7 cellular contexts compared by ENCODE assay signal in the genomic region with DNA sequence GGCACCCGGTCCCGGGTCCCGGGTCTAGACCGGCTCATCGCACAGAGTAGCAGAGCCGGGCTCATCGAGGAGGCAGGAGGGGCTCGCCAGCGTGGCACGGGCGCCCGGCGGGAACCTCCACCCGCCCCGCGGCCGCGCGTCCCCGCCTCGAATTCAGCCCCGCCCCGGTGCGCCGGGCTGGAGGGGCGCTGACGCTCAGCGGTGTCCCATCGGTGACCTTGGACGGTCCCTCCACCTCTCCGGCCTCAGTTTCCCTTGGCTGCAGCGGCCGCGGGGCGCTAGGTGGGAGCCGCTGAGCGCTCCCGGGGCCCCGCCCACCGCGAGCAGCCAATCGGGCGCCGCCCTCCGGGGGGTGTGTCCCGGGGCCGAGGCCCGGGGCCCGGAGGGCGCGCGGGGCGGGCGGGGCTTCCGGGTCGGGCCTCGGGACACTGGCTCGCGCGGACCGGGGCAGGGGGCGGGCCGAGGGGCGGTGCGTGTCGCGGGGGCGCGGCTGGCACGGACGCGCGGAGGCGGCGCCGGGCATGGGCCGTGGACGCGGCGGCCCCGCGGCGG. TPM values are rescaled to one million over a fixed set of nuclear protein-coding genes. Genes with fewer than 3 reads are reported as not detected.
A peak's percentile ranks its signal among the peaks of the same experiment; 100 is the strongest.
DNase-seq lines count a peak whose midpoint lies in the region; ATAC-seq, FAIRE-seq and TF ChIP-seq lines count a peak whose summit lies in the region.

A gene (plus strand): TSS at position 529 of the 552 bp plus-strand sequence. CDS start 47,858 bp downstream, outside the sequence.

- H3K36me3 Mint-ChIP-seq in central memory CD8-positive, alpha-beta T cell (ENCODE audit: insufficient read depth), result peaks cover 8% of the 10 kb centered on the region

- no peaks in the 10 kb centered on the region for H3K9me1 ChIP-seq in keratinocyte (ENCODE audit: control insufficient read depth, extremely low read depth, insufficient read depth, low read length)

- TF ChIP-seq CTCF in keratinocyte (optimal IDR thresholded peaks at IDR 0.05 in 1 of 3, IDR thresholded peaks at IDR 0.05 in 1 of 3, conservative IDR thresholded peaks at IDR 0.05 in 1 of 3; ENCODE audit: extremely low read depth in 1 of 3, insufficient read depth in 2 of 3, low read length in 3 of 3), result no peak

- DNase-seq in NCI-H2029 treated with DMSO at 0.1 percent for 48 hours (lab: John Stamatoyannopoulos, UW) (peak; percentile 14), keratinocyte (ENCODE audit: low read depth, low spot score) (no peak)
- peak; percentile 77 for DNase-seq in activated CD4-positive, alpha-beta T cell treated with anti-CD3 and anti-CD28 coated beads for 1 hour
- peak; percentile 65 to 73 for DNase-seq in central memory CD8-positive, alpha-beta T cell (ENCODE audit: low spot score in 2 of 2)
- DNase-seq in stimulated activated CD4-positive, alpha-beta T cell treated with anti-CD3 and anti-CD28 coated beads, Interleukin-12 subunit alpha, Interleukin-12 subunit beta, amount 100 ng/mL, for 48 hours (ENCODE audit: low read depth in 2 of 3, low spot score in 1 of 3), result peak; percentile 50 to 84 (median 77)

- ATAC-seq in HG02642 (IDR thresholded peaks at IDR 0.05; ENCODE audit: poor library complexity, unreplicated experiment), result peak; percentile 78
- peak; percentile 50 for ATAC-seq in central memory CD8-positive, alpha-beta T cell (replicated peaks; ENCODE audit: extremely low read depth, poor library complexity, severe bottlenecking)

- peaks cover 16% of the 10 kb centered on the region for H3K4me1 Mint-ChIP-seq in central memory CD8-positive, alpha-beta T cell

- H3K79me2 ChIP-seq in keratinocyte (ENCODE audit: control insufficient read depth, insufficient read depth, low read length), result no peaks in the 10 kb centered on the region

- H3K27me3 Mint-ChIP-seq in central memory CD8-positive, alpha-beta T cell, result no peaks in the 10 kb centered on the region

- H3K4me2 ChIP-seq in keratinocyte (ENCODE audit: control insufficient read depth, extremely low read depth, insufficient read depth, low read depth, low read length), result peak within 1 kb of the TSS; percentile 96

- peak within 1 kb of the TSS; percentile 52 for H3K27ac ChIP-seq in keratinocyte (ENCODE audit: control insufficient read depth, insufficient read depth, low read length)

- dilution Hi-C loops in keratinocyte (cut with MboI; ENCODE audit: extremely low pct_ligation_motif_present, low sequenced_read_pairs), result loop anchor here (5.0 kb wide), 1 partner anchor 92 kb away; no protein-coding TSS in a partner anchor

- no peak for FAIRE-seq in keratinocyte (lab: Jason Lieb, UNC)

- H4K20me1 ChIP-seq in keratinocyte (ENCODE audit: control insufficient read depth, extremely low read depth, insufficient read depth, low read length), result no peaks in the 10 kb centered on the region

- H3K9ac ChIP-seq in keratinocyte (ENCODE audit: control insufficient read depth, extremely low read depth, insufficient read depth, low read length), result peak within 1 kb of the TSS; percentile 76

- peak within 1 kb of the TSS; percentile 38 for H3K27ac Mint-ChIP-seq in central memory CD8-positive, alpha-beta T cell (ENCODE audit: low read depth)

- peaks cover 31% of the 10 kb centered on the region for H3K4me1 ChIP-seq in keratinocyte (ENCODE audit: control insufficient read depth, extremely low read depth, insufficient read depth, low read length)

- H3K36me3 ChIP-seq in keratinocyte (ENCODE audit: control insufficient read depth in 2 of 2, extremely low read depth in 1 of 2, insufficient read depth in 2 of 2, low read length in 2 of 2), result peaks cover 2 to 3% of the 10 kb centered on the region in 2 experiments

- peak; percentile 29 for TF ChIP-seq POLR2A in GM15510 (IDR thresholded peaks at IDR 0.05; ENCODE audit: borderline replicate concordance, extremely low read depth, insufficient read length)

- no peaks in the 10 kb centered on the region for H3K9me3 Mint-ChIP-seq in central memory CD8-positive, alpha-beta T cell

- no peaks in the 10 kb centered on the region for H3K9me3 ChIP-seq in keratinocyte (ENCODE audit: control insufficient read depth, low read depth, low read length)

- H3K27me3 ChIP-seq in keratinocyte (ENCODE audit: control insufficient read depth, extremely low read depth, insufficient read depth, low read length), result peaks cover 9% of the 10 kb centered on the region

- H2AFZ ChIP-seq in keratinocyte (ENCODE audit: control insufficient read depth, low read length), result peak within 1 kb of the TSS; percentile 71

- H3K4me3 Mint-ChIP-seq in central memory CD8-positive, alpha-beta T cell, result peak within 1 kb of the TSS; percentile 74

- H3K4me3 ChIP-seq in keratinocyte (ENCODE audit: control insufficient read depth in 2 of 3, extremely low read depth in 1 of 3, insufficient read depth in 2 of 3, low read depth in 1 of 3, low read length in 3 of 3), result peak within 1 kb of the TSS; percentile 78 to 87 (median 81)

RNA-seq across cellular contexts. Expression of the gene that starts here (rescaled TPM):
- 3.8 to 5.7 TPM (median 4.9 TPM) in 3 replicates for polyA plus RNA-seq in keratinocyte
- polyA plus RNA-seq in keratinocyte (2011; ENCODE audit: low read depth), result 3.0 TPM
- polyA plus RNA-seq in keratinocyte (2011; cell fraction: cytosol; rRNA removed), result 4.3 and 5.2 TPM in 2 replicates
- 5.7 TPM in 2 replicates for polyA plus RNA-seq in keratinocyte (2011; cell fraction: nucleus; rRNA removed)
- polyA plus RNA-seq in keratinocyte (2012; ENCODE audit: low replicate concordance), result 5.0 and 6.3 TPM in 2 replicates
- 7.1 to 18.8 TPM (median 10.4 TPM) in 3 replicates for polyA minus RNA-seq in keratinocyte
- polyA minus RNA-seq in keratinocyte (2011; cell fraction: cytosol; rRNA and poly(A)+ RNA removed), result 10.7 TPM
- polyA minus RNA-seq in keratinocyte (2011; cell fraction: nucleus; rRNA and poly(A)+ RNA removed), result 8.8 and 9.4 TPM in 2 replicates
